Comparison of ENCODE assay signal across 12 cellular contexts in the genomic region with DNA sequence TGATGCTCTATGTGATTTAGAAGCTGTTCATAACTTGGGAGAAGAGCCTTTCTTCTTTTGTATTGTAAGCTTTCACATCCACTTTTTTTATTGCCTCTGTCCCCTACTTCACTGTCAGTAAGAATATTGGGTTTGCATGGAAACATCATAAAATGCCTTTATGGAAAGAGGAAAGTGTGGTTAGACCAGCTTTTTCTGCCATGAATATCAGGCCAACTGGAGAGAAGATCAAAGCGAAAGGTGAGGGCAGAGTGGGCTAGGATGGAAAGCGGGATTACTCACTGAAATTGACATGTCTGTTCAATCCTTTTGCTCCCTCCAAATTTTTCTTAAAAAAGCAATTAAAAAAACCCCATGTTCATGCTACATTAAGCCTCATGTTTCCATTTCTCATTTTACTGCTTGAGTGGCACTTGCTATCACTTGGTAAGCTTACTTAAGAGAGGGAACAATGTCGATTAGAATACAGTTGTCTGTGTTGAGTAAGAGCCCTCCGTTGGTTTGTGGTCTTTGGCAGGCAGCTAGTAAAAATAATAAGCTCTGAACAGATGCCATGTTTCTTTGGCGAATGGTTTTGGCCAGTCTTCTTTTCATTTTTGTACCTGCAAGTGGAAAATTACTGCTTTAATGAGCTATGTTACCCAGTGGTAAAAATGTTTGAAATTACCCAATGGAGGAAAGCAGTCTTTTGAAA. TPM values are rescaled to one million over a fixed set of nuclear protein-coding genes. Genes with fewer than 3 reads are reported as not detected.
DNase-seq lines count a peak whose midpoint lies in the region; ATAC-seq and TF ChIP-seq lines count a peak whose summit lies in the region.
"Had no signal": no experiment of that assay in that cellular context is flagged by ENCODE, and none has a peak within 500 bp of the region (broad histone marks: within the 10 kb centered on the region; RNA-seq: fewer than 3 reads in every experiment).

No MANE protein-coding gene starts in this region.

- BruUV-seq in IMR-90 (replicated peaks; lab: Mats Ljungman, UMichigan): no TSS peak

- H2BK5ac ChIP-seq in IMR-90 (ENCODE audit: low read depth, low read length, poor library complexity, severe bottlenecking): no peak overlapping the region

- no peak overlapping the region for H3K23ac ChIP-seq in IMR-90 (ENCODE audit: low read depth, low read length)

- H3K18ac ChIP-seq in IMR-90 (ENCODE audit: low read depth, low read length): no peak overlapping the region

- no peak overlapping the region for H4K5ac ChIP-seq in IMR-90 (ENCODE audit: low read depth, low read length)

- H3K4ac ChIP-seq in IMR-90 (ENCODE audit: low read depth, low read length): no peak overlapping the region

- H2BK20ac ChIP-seq in IMR-90 (ENCODE audit: low read depth, low read length): no peak overlapping the region

- no peak overlapping the region for H2BK120ac ChIP-seq in IMR-90 (ENCODE audit: low read depth, low read length)

- no peak overlapping the region for H3K9ac ChIP-seq in IMR-90 (ENCODE audit: low read depth, low read length)
- H3K9ac ChIP-seq: BLaER1 treated with 17β-estradiol and CSF1 and Interleukin-3, amounts not matched to agents 10 nM and 100 nM had no signal

- TF ChIP-seq POLR2A in IMR-90 (IDR thresholded peaks at IDR 0.05; ENCODE audit: low read depth, low read length): no peak

- H4K20me1 ChIP-seq in IMR-90 (ENCODE audit: insufficient read depth, low read length): no peaks in the 10 kb centered on the region
- H4K20me1 ChIP-seq: BLaER1 treated with 17β-estradiol and CSF1 and Interleukin-3, amounts not matched to agents 10 nM and 100 nM had no signal

- H4K8ac ChIP-seq in IMR-90 (ENCODE audit: low read depth in 2 of 2, low read length in 2 of 2): no peak overlapping the region

- H2AK9ac ChIP-seq in IMR-90 (replicated peaks; ENCODE audit: low read depth, low read length, poor library complexity): no peak overlapping the region

- no peak overlapping the region for H3K4me2 ChIP-seq in IMR-90 (ENCODE audit: low read depth, low read length)

- no peak overlapping the region for H3K14ac ChIP-seq in IMR-90 (replicated peaks; ENCODE audit: low read depth, low read length)

- TF ChIP-seq RAD21 in IMR-90 (IDR thresholded peaks at IDR 0.05; ENCODE audit: low read length): no peak

- H2BK15ac ChIP-seq in IMR-90 (ENCODE audit: low read depth, low read length): no peak overlapping the region

- H3K27ac ChIP-seq in IMR-90 (ENCODE audit: insufficient read depth, low read length) (no peak overlapping the region), ascending aorta (peak overlapping the region; percentile 79)
- H3K27ac ChIP-seq: BLaER1 treated with 17β-estradiol and CSF1 and Interleukin-3, amounts not matched to agents 10 nM and 100 nM; HL-60 had no signal

- H3K4me3 ChIP-seq in IMR-90 (ENCODE audit: insufficient read depth, low read depth, low read length) (no peak overlapping the region), ascending aorta (peak overlapping the region in 1 of 2 donors; percentile 0), kidney epithelial cell (ENCODE audit: low read depth, low read length) (no peak overlapping the region)
- H3K4me3 ChIP-seq: BLaER1 treated with 17β-estradiol and CSF1 and Interleukin-3, amounts not matched to agents 10 nM and 100 nM had no signal

- ATAC-seq in IMR-90 (ENCODE audit: low read depth) (no peak), GM18907 (IDR thresholded peaks at IDR 0.05; ENCODE audit: unreplicated experiment) (no peak), GM19397 (IDR thresholded peaks at IDR 0.05; ENCODE audit: unreplicated experiment) (no peak)

- 15% methylated on average over 2 of the region's 5 CpGs; no CpG with 5 or more reads in 1 of the 2 experiments for WGBS in IMR-90 (ENCODE audit: extremely low coverage in 2 of 2, insufficient read length in 1 of 2), 2 experiments

- no peak for TF ChIP-seq CTCF in IMR-90 (conservative IDR thresholded peaks at IDR 0.05; ENCODE audit: low read depth, low read length)
- no peak for TF ChIP-seq CTCF in ascending aorta (IDR thresholded peaks at IDR 0.05)
- TF ChIP-seq CTCF in kidney epithelial cell (IDR thresholded peaks at IDR 0.05; ENCODE audit: insufficient read depth, low read length, poor library complexity, severe bottlenecking): no peak

- H3K79me1 ChIP-seq in IMR-90 (ENCODE audit: low read depth in 1 of 2, low read length in 2 of 2): no peaks in the 10 kb centered on the region

- H3K56ac ChIP-seq in IMR-90 (ENCODE audit: extremely low read depth, insufficient read depth, low read length): no peak overlapping the region

- intact Hi-C loops in IMR-90 (cut with micrococcal nuclease): loop anchor here (1.0 to 5.0 kb wide), 4 partner anchors 68 to 748 kb away; partner anchors contain the start of genes PDK3 and POLA1
- intact Hi-C loops in ascending aorta (cut with DNase I): loop anchor here (1.0 to 10.0 kb wide), 4 partner anchors 28 to 748 kb away; no protein-coding TSS in a partner anchor

- dilution Hi-C loops in IMR-90 (cut with HindIII; ENCODE audit: low sequenced_read_pairs, unreplicated experiment): no loop called here

- H2AK5ac ChIP-seq in IMR-90 (ENCODE audit: low read depth, low read length): no peak overlapping the region

- H3K9me1 ChIP-seq in IMR-90 (ENCODE audit: insufficient read depth, low read length): no peaks in the 10 kb centered on the region

- H4K91ac ChIP-seq in IMR-90 (ENCODE audit: insufficient read depth, low read depth, low read length): no peak overlapping the region

- H3K27me3 ChIP-seq in IMR-90 (ENCODE audit: control insufficient read depth, insufficient read depth, low read length) (peaks cover 29% of the 10 kb centered on the region), ascending aorta (no peaks in the 10 kb centered on the region), kidney epithelial cell (ENCODE audit: control insufficient read depth, insufficient read depth, low read length) (peaks cover 9% of the 10 kb centered on the region)

- in situ Hi-C loops in IMR-90 (cut with MboI; ENCODE audit: low sequenced_read_pairs): loop anchor here (25.0 kb wide), 1 partner anchor 741 kb away; no protein-coding TSS in a partner anchor

- DNase-seq in A172 (ENCODE audit: low spot score) (peak; percentile 46), IMR-90 (peak; percentile 17), ascending aorta (ENCODE audit: low spot score in 2 of 2) (no peak), kidney epithelial cell (ENCODE audit: low read depth) (peak; percentile 31), HK-2 (ENCODE audit: unreplicated experiment) (no peak), CD1c-positive myeloid dendritic cell (ENCODE audit: extremely low spot score) (no peak)
- DNase-seq: NK-92 treated with Interleukin-12 subunit alpha and Interleukin-12 subunit beta, amount 100 ng/mL, for 24 hours had no signal

- H3K9me3 ChIP-seq in IMR-90 (ENCODE audit: control insufficient read depth, insufficient read depth, low read length) (no peaks in the 10 kb centered on the region), ascending aorta (no peaks in the 10 kb centered on the region)
- H3K9me3 ChIP-seq: BLaER1 treated with 17β-estradiol and CSF1 and Interleukin-3, amounts not matched to agents 10 nM and 100 nM had no signal

- H3K4me1 ChIP-seq in IMR-90 (ENCODE audit: control insufficient read depth, insufficient read depth, low read length) (no peaks in the 10 kb centered on the region), ascending aorta (peaks cover 0 to 14% of the 10 kb centered on the region in 2 donors)

- CTCF ChIA-PET in IMR-90 (lab: Yijun Ruan, JAX): interaction anchor here (0.7 to 1.4 kb wide), 7 partner anchors 8 to 315 kb away, joined by 3 to 9 read pairs (median 3); no protein-coding TSS in a partner anchor

- H3K36me3 ChIP-seq in IMR-90 (ENCODE audit: control insufficient read depth, insufficient read depth, low read length): no peaks in the 10 kb centered on the region
- H3K36me3 ChIP-seq in ascending aorta: no peaks in the 10 kb centered on the region
- H3K36me3 ChIP-seq in kidney epithelial cell (ENCODE audit: control insufficient read depth, insufficient read depth, low read length): no peaks in the 10 kb centered on the region
- H3K36me3 ChIP-seq: BLaER1 treated with 17β-estradiol and CSF1 and Interleukin-3, amounts not matched to agents 10 nM and 100 nM had no signal

- H2AFZ ChIP-seq in IMR-90 (replicated peaks; ENCODE audit: low read length, poor library complexity): no peak overlapping the region

- POLR2A ChIA-PET in IMR-90 (lab: Charles Lee; ENCODE audit: unreplicated experiment): no interaction called here

TF ChIP-seq in IMR-90, 13 proteins besides CTCF, POLR2A, EP300 and RAD21:
- no peak for TF ChIP-seq FOS (IDR thresholded peaks at IDR 0.05; ENCODE audit: low read depth, low read length)
- no peak for TF ChIP-seq CHD1 (IDR thresholded peaks at IDR 0.05; ENCODE audit: low read depth, low read length)
- TF ChIP-seq MXI1 (IDR thresholded peaks at IDR 0.05; ENCODE audit: borderline replicate concordance, low read depth, low read length): no peak
- no peak for TF ChIP-seq MAZ (IDR thresholded peaks at IDR 0.05; ENCODE audit: borderline replicate concordance, low read depth, low read length)
- TF ChIP-seq ELK1 (IDR thresholded peaks at IDR 0.05; ENCODE audit: borderline replicate concordance, low read depth, low read length): no peak
- TF ChIP-seq USF2 (IDR thresholded peaks at IDR 0.05; ENCODE audit: low read depth, low read length): no peak

RNA-seq across cellular contexts. Expression of gene SUPT20HL1, which starts 35.9 kb away (rescaled TPM):
- total RNA-seq in A172 (2014; rRNA removed; shearing (Covaris generic)): not detected in 2 replicates
- not detected in 2 replicates for total RNA-seq in IMR-90 (2012; rRNA removed)
- polyA plus RNA-seq in IMR-90 (2012; rRNA removed): not detected in 2 replicates
- not detected in 2 replicates for polyA plus RNA-seq in IMR-90 (2012; cell fraction: cytosol; rRNA removed)
- not detected in 2 replicates for polyA plus RNA-seq in IMR-90 (2012; cell fraction: nucleus; rRNA removed; ENCODE audit: low replicate concordance)
- 1.7 TPM for total RNA-seq in ascending aorta
- total RNA-seq in kidney epithelial cell: not detected in 2 replicates
- total RNA-seq: progenitor cell of endocrine pancreas had no signal

Comparison
In these comparisons a context has a peak if more than half of its experiments do, and no peak if none do; other contexts are left out.
1. DNase-seq: peak in A172 (single experiment), IMR-90 (single experiment) and kidney epithelial cell (single experiment); none in ascending aorta (0 of 2), HK-2 (single experiment) and CD1c-positive myeloid dendritic cell (single experiment).